Comparison of ENCODE assay signal across 14 cellular contexts in the genomic region with DNA sequence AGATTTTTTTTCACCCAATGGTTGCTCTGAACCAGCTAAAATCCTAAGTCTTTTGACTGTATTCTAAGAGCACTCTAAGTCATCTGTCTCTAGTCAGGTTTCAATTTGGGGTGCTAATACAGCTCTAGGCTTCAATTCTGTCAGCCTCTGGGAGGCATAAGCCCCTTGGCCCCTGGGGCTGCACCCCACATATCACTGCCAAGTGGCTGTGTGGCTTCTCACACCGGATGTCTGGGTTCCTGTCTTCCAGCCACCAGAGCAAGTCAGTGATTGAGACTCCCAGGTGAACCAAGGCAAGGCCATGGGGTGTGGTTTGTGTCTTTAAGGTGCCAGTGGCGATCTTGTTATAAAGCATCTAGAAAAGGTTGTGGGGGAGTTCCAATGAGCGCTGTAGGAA.
DNase-seq lines count a peak whose midpoint lies in the region; ATAC-seq and TF ChIP-seq lines count a peak whose summit lies in the region.
"Had no signal": no experiment of that assay in that cellular context is flagged by ENCODE, and none has a peak within 500 bp of the region (broad histone marks: within the 10 kb centered on the region; RNA-seq: fewer than 3 reads in every experiment).

No MANE protein-coding gene starts in this region.

- peaks cover 39% of the 10 kb centered on the region for H3K4me1 ChIP-seq in left ventricle myocardium inferior
- 0 out of 2 replicates have a peak, but pooled peaks cover 4% of the 10 kb centered on the region for H3K4me1 ChIP-seq in MM.1S (ENCODE audit: low read length)
- peaks cover 25% of the 10 kb centered on the region for H3K4me1 ChIP-seq in vagina
- H3K4me1 ChIP-seq: colonic mucosa had no signal

- intact Hi-C loops in left ventricle myocardium inferior (cut with micrococcal nuclease) (loop anchor here (10.0 kb wide), 2 partner anchors 152 to 622 kb away; no protein-coding TSS in a partner anchor), left cardiac atrium (cut with DNase I) (loop anchor here (10.0 kb wide), 2 partner anchors 152 to 402 kb away; no protein-coding TSS in a partner anchor), vagina (cut with DNase I) (no loop called here)

- no peak for TF ChIP-seq POLR2A in vagina (IDR thresholded peaks at IDR 0.05)

- H2AFZ ChIP-seq in MM.1S (ENCODE audit: low read length) = no peak overlapping the region

- no peaks in the 10 kb centered on the region for H3K9me3 ChIP-seq in left ventricle myocardium inferior (replicated peaks)
- no peaks in the 10 kb centered on the region for H3K9me3 ChIP-seq in MM.1S (replicated peaks; ENCODE audit: insufficient read depth, low read length)
- H3K9me3 ChIP-seq in vagina = no peaks in the 10 kb centered on the region
- H3K9me3 ChIP-seq: colonic mucosa had no signal

- no peak overlapping the region for H3K4me2 ChIP-seq in MM.1S (ENCODE audit: low read depth, low read length)

- no peak overlapping the region for H3K9ac ChIP-seq in MM.1S (ENCODE audit: low read length)

- peak overlapping the region; percentile 53 for H3K27ac ChIP-seq in left ventricle myocardium inferior (replicated peaks)
- H3K27ac ChIP-seq in MM.1S (ENCODE audit: low read length) = no peak overlapping the region
- H3K27ac ChIP-seq in vagina = peak overlapping the region; percentile 14
- H3K27ac ChIP-seq: colonic mucosa had no signal

- H3K27ac Mint-ChIP-seq in mesothelial cell of epicardium = peak overlapping the region; percentile 35
- H3K27ac Mint-ChIP-seq: activated T-helper 1 cell treated with anti-CD3 and anti-CD28 coated beads, Interleukin-12 subunit alpha, Interleukin-12 subunit beta, Interleukin-2, Interleukin-4 antibody, amounts not matched to agents 30 ng/mL and 10 ng/mL and 1 ng/mL, durations not matched to agents 14 hours and 24 hours and 36 hours; B cell; HFFc6 had no signal

- peaks cover 30% of the 10 kb centered on the region for H3K4me1 Mint-ChIP-seq in mesothelial cell of epicardium

- H3K79me2 ChIP-seq in MM.1S (ENCODE audit: low read length) = no peaks in the 10 kb centered on the region

- H3K4me3 ChIP-seq in left ventricle myocardium inferior (no peak overlapping the region), MM.1S (ENCODE audit: low read length) (no peak overlapping the region), vagina (no peak overlapping the region)
- H3K4me3 ChIP-seq: colonic mucosa had no signal

- no peak overlapping the region for H3K4me3 Mint-ChIP-seq in mesothelial cell of epicardium
- H3K4me3 Mint-ChIP-seq: activated T-helper 1 cell treated with anti-CD3 and anti-CD28 coated beads, Interleukin-12 subunit alpha, Interleukin-12 subunit beta, Interleukin-2, Interleukin-4 antibody, amounts not matched to agents 30 ng/mL and 10 ng/mL and 1 ng/mL, durations not matched to agents 14 hours and 24 hours and 36 hours; B cell; HFFc6 had no signal

- no peak for TF ChIP-seq CTCF in left ventricle myocardium inferior (IDR thresholded peaks at IDR 0.05; ENCODE audit: borderline replicate concordance)
- TF ChIP-seq CTCF in MM.1S (IDR thresholded peaks at IDR 0.05; ENCODE audit: low read length) = no peak
- TF ChIP-seq CTCF in mesothelial cell of epicardium (IDR thresholded peaks at IDR 0.05; ENCODE audit: unreplicated experiment) = no peak
- no peak for TF ChIP-seq CTCF in vagina (IDR thresholded peaks at IDR 0.05)

- H3F3A ChIP-seq in MM.1S (ENCODE audit: insufficient read depth, low read length) = no peaks in the 10 kb centered on the region

- no peaks in the 10 kb centered on the region for H3K9me3 Mint-ChIP-seq in mesothelial cell of epicardium
- H3K9me3 Mint-ChIP-seq: activated T-helper 1 cell treated with anti-CD3 and anti-CD28 coated beads, Interleukin-12 subunit alpha, Interleukin-12 subunit beta, Interleukin-2, Interleukin-4 antibody, amounts not matched to agents 30 ng/mL and 10 ng/mL and 1 ng/mL, durations not matched to agents 14 hours and 24 hours and 36 hours; HFFc6 had no signal

- no peak for DNase-seq in left ventricle myocardium inferior
- DNase-seq in left cardiac atrium = no peak
- DNase-seq in MM.1S = peak; percentile 19
- DNase-seq in mesothelial cell of epicardium (ENCODE audit: low spot score in 2 of 2, unreplicated experiment in 2 of 2) = no peak
- DNase-seq in vagina (ENCODE audit: extremely low spot score in 2 of 2) = no peak
- no peak for DNase-seq in Ammon's horn (ENCODE audit: low spot score)
- DNase-seq: activated CD4-positive, alpha-beta T cell treated with anti-CD3 and anti-CD28 coated beads for 4 hours; amygdala; colonic mucosa; HFFc6; stimulated activated naive CD4-positive, alpha-beta T cell treated with Interleukin-2 at 50 U/mL for 16 hours had no signal

- H3K27me3 Mint-ChIP-seq in mesothelial cell of epicardium (ENCODE audit: low read depth) = no peaks in the 10 kb centered on the region
- H3K27me3 Mint-ChIP-seq: B cell had no signal

- no peaks in the 10 kb centered on the region for H4K20me1 ChIP-seq in MM.1S (ENCODE audit: insufficient read depth, low read length)

- H3K36me3 ChIP-seq in left ventricle myocardium inferior (peaks cover 55% of the 10 kb centered on the region), MM.1S (replicated peaks; ENCODE audit: insufficient read depth, low read length) (no peaks in the 10 kb centered on the region), vagina (peaks cover 0 to 42% of the 10 kb centered on the region in 2 donors)

- peaks cover 42% of the 10 kb centered on the region for H3K36me3 Mint-ChIP-seq in mesothelial cell of epicardium

- H3K9me2 ChIP-seq in MM.1S (replicated peaks; ENCODE audit: insufficient read depth, low read length) = no peaks in the 10 kb centered on the region

- H3K27me3 ChIP-seq in left ventricle myocardium inferior (ENCODE audit: low read depth) = no peaks in the 10 kb centered on the region
- H3K27me3 ChIP-seq in MM.1S (replicated peaks; ENCODE audit: insufficient read depth, low read length) = no peaks in the 10 kb centered on the region
- H3K27me3 ChIP-seq in vagina = no peaks in the 10 kb centered on the region
- H3K27me3 ChIP-seq: colonic mucosa had no signal

- ATAC-seq in left cardiac atrium (no peak), HG02885 (IDR thresholded peaks at IDR 0.05; ENCODE audit: poor library complexity, unreplicated experiment) (no peak)
